ENCODE assay signal across 25 cellular contexts in the genomic region with DNA sequence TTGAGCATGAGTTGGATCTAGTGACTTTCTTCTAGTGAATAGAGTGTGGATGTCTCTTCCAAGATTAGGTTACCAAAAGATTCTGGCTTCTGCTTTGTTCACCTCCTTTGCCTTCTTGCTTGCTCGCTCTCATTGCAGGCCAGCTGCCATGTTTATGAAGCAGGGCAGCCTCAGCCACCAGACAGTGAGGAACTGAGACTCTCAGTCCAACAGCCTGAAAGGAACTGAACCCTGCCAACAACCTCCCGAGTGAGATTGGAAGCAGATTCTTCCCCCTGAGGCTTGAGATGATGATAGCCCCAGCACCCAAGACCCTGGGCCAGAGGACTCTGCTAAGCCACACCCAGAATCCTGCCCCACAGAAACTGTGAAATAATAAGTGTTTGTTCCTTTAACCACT. TPM values are rescaled to one million over a fixed set of nuclear protein-coding genes. Genes with fewer than 3 reads are reported as not detected.
"Had no signal": no experiment of that assay in that cellular context is flagged by ENCODE, and none has a peak within 500 bp of the region (broad histone marks: within the 10 kb centered on the region; RNA-seq: fewer than 3 reads in every experiment).

No MANE protein-coding gene starts in this region.

- H3K27ac Mint-ChIP-seq: activated CD4-positive, alpha-beta T cell treated with anti-CD3 and anti-CD28 coated beads, Interleukin-2, amount 10 ng/mL, durations not matched to agents 24 days and 14 days; activated CD8-positive, alpha-beta T cell treated with anti-CD3 and anti-CD28 coated beads for 36 hours; activated naive CD8-positive, alpha-beta T cell treated with anti-CD3 and anti-CD28 coated beads for 36 hours; activated T-cell treated with anti-CD3 and anti-CD28 coated beads, Interleukin-2, amount 50 U/mL, for 24 hours had no signal

- DNase-seq: activated CD4-positive, alpha-beta T cell treated with anti-CD3 and anti-CD28 coated beads, Interleukin-2, amount 10 ng/mL, durations not matched to agents 24 days and 14 days; activated CD4-positive, alpha-beta T cell treated with anti-CD3 and anti-CD28 coated beads, Interleukin-2, amount 50 U/mL, for 4 hours; activated CD8-positive, alpha-beta T cell treated with anti-CD3 and anti-CD28 coated beads for 36 hours; activated effector memory CD4-positive, alpha-beta T cell treated with Interleukin-2 at 50 U/mL for 16 hours; activated naive CD4-positive, alpha-beta T cell treated with anti-CD3 and anti-CD28 coated beads, Interleukin-2, amount 50 U/mL, for 16 hours; activated naive CD8-positive, alpha-beta T cell treated with anti-CD3 and anti-CD28 coated beads for 36 hours; activated T-cell treated with anti-CD3 and anti-CD28 coated beads, Interleukin-2, amount 50 U/mL, for 24 hours; amniotic stem cell; aorta; brain microvascular endothelial cell; central memory CD4-positive, alpha-beta T cell; NCI-H1092; NCI-H1436 treated with DMSO at 0.1 percent for 48 hours; NCI-H1694 treated with DMSO at 0.1 percent for 48 hours; NCI-H2029; NCI-H345; NCI-H524 treated with DMSO at 0.1 percent for 48 hours; NK-92 treated with Interleukin-12 subunit alpha and Interleukin-12 subunit beta, amount 100 ng/mL, for 24 hours; OCI-M1; Right ventricle myocardium superior; T1000 had no signal

- H3K4me3 ChIP-seq: K562 had no signal

- H3K9me3 Mint-ChIP-seq: activated CD4-positive, alpha-beta T cell treated with anti-CD3 and anti-CD28 coated beads, Interleukin-2, amount 10 ng/mL, durations not matched to agents 24 days and 14 days; activated CD8-positive, alpha-beta T cell treated with anti-CD3 and anti-CD28 coated beads for 36 hours; activated naive CD8-positive, alpha-beta T cell treated with anti-CD3 and anti-CD28 coated beads for 36 hours; activated T-cell treated with anti-CD3 and anti-CD28 coated beads, Interleukin-2, amount 50 U/mL, for 24 hours had no signal

- H3K36me3 ChIP-seq: brain microvascular endothelial cell had no signal

- ATAC-seq: activated CD8-positive, alpha-beta T cell treated with anti-CD3 and anti-CD28 coated beads for 36 hours; K562 had no signal

- H3K36me3 Mint-ChIP-seq: activated naive CD8-positive, alpha-beta T cell treated with anti-CD3 and anti-CD28 coated beads for 36 hours had no signal

- H3K4me1 Mint-ChIP-seq: activated CD4-positive, alpha-beta T cell treated with anti-CD3 and anti-CD28 coated beads, Interleukin-2, amount 10 ng/mL, durations not matched to agents 24 days and 14 days had no signal

- H3K27ac ChIP-seq: brain microvascular endothelial cell had no signal

- H3K27me3 Mint-ChIP-seq: activated naive CD8-positive, alpha-beta T cell treated with anti-CD3 and anti-CD28 coated beads for 36 hours had no signal

- H3K4me3 Mint-ChIP-seq: activated CD4-positive, alpha-beta T cell treated with anti-CD3 and anti-CD28 coated beads, Interleukin-2, amount 10 ng/mL, durations not matched to agents 24 days and 14 days; activated CD8-positive, alpha-beta T cell treated with anti-CD3 and anti-CD28 coated beads for 36 hours; activated naive CD8-positive, alpha-beta T cell treated with anti-CD3 and anti-CD28 coated beads for 36 hours; activated T-cell treated with anti-CD3 and anti-CD28 coated beads, Interleukin-2, amount 50 U/mL, for 24 hours had no signal

- FAIRE-seq: K562, TTC549 had no signal

RNA-seq across cellular contexts. Expression of a gene that starts 48.4 kb away (rescaled TPM):
- total RNA-seq: K562; T-helper 1 cell treated with Interleukin-12 subunit alpha and Interleukin-12 subunit beta and Interleukin-4 antibody, amounts not matched to agents 30 ng/mL and 1 ng/mL, for 36 hours; T-helper 2 cell treated with Interferon-gamma antibody and Interleukin-4, amounts not matched to agents 100 ng/mL and 5 ng/mL, for 36 hours had no signal
- polyA plus RNA-seq: K562 had no signal
